ENCODE assay signal across 24 cellular contexts in genomic region chr2:16334366-16334765, GRCh38.
DNase-seq lines count a peak whose midpoint lies in the region; ATAC-seq and TF ChIP-seq lines count a peak whose summit lies in the region.
"Had no signal": no experiment of that assay in that cellular context is flagged by ENCODE, and none has a peak within 500 bp of the region (broad histone marks: within the 10 kb centered on the region; RNA-seq: fewer than 3 reads in every experiment).

No MANE protein-coding gene starts in this region.

- H3K9me3 Mint-ChIP-seq in mesothelial cell of epicardium: peaks cover 12% of the 10 kb centered on the region

- H3K9ac ChIP-seq in SK-N-SH: no peak overlapping the region
- H3K9ac ChIP-seq: BLaER1 had no signal

- peaks cover 0 to 44% of the 10 kb centered on the region in 2 experiments; a peak in 2 of 4 replicates for H3K4me1 ChIP-seq in SK-N-SH (ENCODE audit: control insufficient read depth in 1 of 2, insufficient read depth in 2 of 2, low read depth in 1 of 2, low read length in 1 of 2)
- H3K4me1 ChIP-seq: A549, BLaER1 had no signal

- H3K79me2 ChIP-seq in SK-N-SH (ENCODE audit: insufficient read depth): no peaks in the 10 kb centered on the region

- H3K4me3 Mint-ChIP-seq in mesothelial cell of epicardium: no peak overlapping the region
- H3K4me3 Mint-ChIP-seq: B cell; CD14-positive monocyte; CD4-positive, alpha-beta memory T cell; CD4-positive, CD25-positive, alpha-beta regulatory T cell; CD8-positive, alpha-beta memory T cell had no signal

- TF ChIP-seq CTCF in SK-N-SH (IDR thresholded peaks at IDR 0.05) (no peak), mesothelial cell of epicardium (IDR thresholded peaks at IDR 0.05; ENCODE audit: unreplicated experiment) (no peak)

- CTCF ChIA-PET in SK-N-SH (lab: Yijun Ruan, JAX): interaction anchor here (2.1 kb wide), 1 partner anchor 153 kb away, joined by 6 read pairs; no protein-coding TSS in a partner anchor

- TF ChIP-seq EP300 in SK-N-SH (IDR thresholded peaks at IDR 0.05; ENCODE audit: borderline replicate concordance in 1 of 2, low read depth in 1 of 2, low read length in 1 of 2): no peak; a peak in 1 of 4 replicates

- H3F3A ChIP-seq in SK-N-SH (replicated peaks; ENCODE audit: insufficient read depth): no peaks in the 10 kb centered on the region

- no peak for ATAC-seq in SK-N-SH treated with all-trans-retinoic acid at 6 μM for 48 hours
- ATAC-seq: A549, GM12878 had no signal

- no peaks in the 10 kb centered on the region for H3K27me3 ChIP-seq in SK-N-SH (ENCODE audit: insufficient read depth)
- H3K27me3 ChIP-seq: BLaER1 had no signal

- H3K4me1 Mint-ChIP-seq in mesothelial cell of epicardium: peaks cover 68% of the 10 kb centered on the region
- H3K4me1 Mint-ChIP-seq: B cell; CD14-positive monocyte; CD4-positive, alpha-beta memory T cell; CD4-positive, CD25-positive, alpha-beta regulatory T cell; CD8-positive, alpha-beta memory T cell had no signal

- H3K9me2 ChIP-seq in SK-N-SH: no peaks in the 10 kb centered on the region

- TF ChIP-seq RAD21 in SK-N-SH (IDR thresholded peaks at IDR 0.05; ENCODE audit: low read length): no peak

- H3K36me3 Mint-ChIP-seq in mesothelial cell of epicardium: peaks cover 9% of the 10 kb centered on the region
- H3K36me3 Mint-ChIP-seq: CD14-positive monocyte; CD4-positive, alpha-beta memory T cell; CD4-positive, CD25-positive, alpha-beta regulatory T cell; CD8-positive, alpha-beta memory T cell had no signal

- H3K36me3 ChIP-seq in SK-N-SH (replicated peaks in 1 of 2; ENCODE audit: control insufficient read depth in 1 of 2, insufficient read depth in 2 of 2, low read length in 1 of 2): no peaks in the 10 kb centered on the region
- H3K36me3 ChIP-seq: BLaER1 had no signal

- no peak overlapping the region for H3K4me3 ChIP-seq in SK-N-SH (ENCODE audit: low read depth in 2 of 2, low read length in 1 of 2)
- H3K4me3 ChIP-seq: A549, BLaER1, GM12878 had no signal

- H3K27ac Mint-ChIP-seq in mesothelial cell of epicardium: peak overlapping the region; percentile 15
- H3K27ac Mint-ChIP-seq: B cell; CD14-positive monocyte; CD4-positive, alpha-beta memory T cell had no signal

- H3K27me3 Mint-ChIP-seq in mesothelial cell of epicardium (ENCODE audit: low read depth): no peaks in the 10 kb centered on the region

- 0 out of 2 replicates have a peak, but pooled peaks cover 6% of the 10 kb centered on the region for H3K9me3 ChIP-seq in SK-N-SH
- H3K9me3 ChIP-seq: A549 had no signal

- peak overlapping the region in 1 of 2 experiments; percentile 93; a peak in 1 of 4 replicates for H3K27ac ChIP-seq in SK-N-SH (ENCODE audit: low read depth in 2 of 2, low read length in 1 of 2)
- H3K27ac ChIP-seq: 22Rv1, A549, BLaER1 had no signal

- no peak overlapping the region for H3K4me2 ChIP-seq in SK-N-SH
- H3K4me2 ChIP-seq: A549, BLaER1 had no signal

- WGBS in SK-N-SH (ENCODE audit: low lambda C conversion rate): 9% methylated on average over 1 of the region's 1 CpG

- no peaks in the 10 kb centered on the region for H4K20me1 ChIP-seq in SK-N-SH (ENCODE audit: insufficient read depth)
- H4K20me1 ChIP-seq: BLaER1 had no signal

- no peak overlapping the region for H2AFZ ChIP-seq in SK-N-SH (ENCODE audit: low read depth)

- POLR2A ChIA-PET in SK-N-SH (lab: Yijun Ruan, JAX): no interaction called here

- DNase-seq in SK-N-SH (no peak), mesothelial cell of epicardium (ENCODE audit: low spot score in 2 of 2, unreplicated experiment in 2 of 2) (no peak), ureter (ENCODE audit: low spot score) (no peak), NCI-H526 treated with DMSO at 0.1 percent for 48 hours (lab: John Stamatoyannopoulos, UW) (no peak)
- DNase-seq: AML-193; C1 segment of cervical spinal cord; CD4-positive, alpha-beta memory T cell; CD4-positive, CD25-positive, alpha-beta regulatory T cell; CD8-positive, alpha-beta memory T cell; COR-L47; DMS 273 treated with DMSO at 0.1 percent for 48 hours; DMS153; DMS53; DMS79; DND-41; EL; GDM1 had no signal

TF ChIP-seq in SK-N-SH, 30 proteins besides CTCF, POLR2A, EP300 and RAD21:
- no peak for TF ChIP-seq GABPA (IDR thresholded peaks at IDR 0.05; ENCODE audit: low read depth)
- peak; percentile 67 for TF ChIP-seq MXI1 (IDR thresholded peaks at IDR 0.05; ENCODE audit: low read depth, low read length)

TF ChIP-seq in SK-N-SH treated with all-trans-retinoic acid at 6 μM for 48 hours, 23 proteins besides CTCF, POLR2A, EP300 and RAD21:
- no peak for TF ChIP-seq ISL1 (CRISPR knock-in tag; IDR thresholded peaks at IDR 0.05)
- TF ChIP-seq SNAI2 (CRISPR knock-in tag; IDR thresholded peaks at IDR 0.05): no peak
